Comparison of ENCODE assay signal across 22 cellular contexts in the genomic region with DNA sequence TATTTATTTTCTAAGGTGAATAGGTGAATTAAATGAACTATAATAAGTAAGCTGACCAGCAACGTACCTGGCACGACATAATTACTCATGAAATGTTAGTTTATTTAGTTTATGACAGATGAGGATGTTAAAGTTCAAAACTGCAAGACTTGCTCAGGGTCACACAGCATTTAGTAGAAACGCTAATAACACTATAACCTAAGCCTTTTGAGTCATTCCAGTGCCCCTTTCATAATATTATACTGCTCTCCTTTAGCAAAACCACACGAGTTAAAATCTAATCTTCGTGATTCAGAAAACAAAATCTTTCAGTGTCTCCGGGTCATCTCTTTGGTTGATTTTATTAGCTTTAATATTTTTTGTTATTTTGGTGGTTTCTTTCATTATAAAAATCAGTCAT.
"Had no signal": no experiment of that assay in that cellular context is flagged by ENCODE, and none has a peak within 500 bp of the region (broad histone marks: within the 10 kb centered on the region; RNA-seq: fewer than 3 reads in every experiment).

No MANE protein-coding gene starts in this region.

- H3K27ac ChIP-seq: esophagus squamous epithelium, heart left ventricle, parathyroid adenoma, right atrium auricular region, stomach, thoracic aorta, transverse colon had no signal

- DNase-seq: effector memory CD8-positive, alpha-beta T cell; esophagus squamous epithelium; foreskin melanocyte; heart left ventricle; hippocampal formation; left colon; left ventricle myocardium superior; mesenchymal stem cell; naive thymus-derived CD4-positive, alpha-beta T cell; nephron progenitor cell; small intestine; stimulated activated CD4-positive, alpha-beta T cell treated with anti-CD3 and anti-CD28 coated beads, Interleukin-12 subunit alpha, Interleukin-12 subunit beta, amount 100 ng/mL, for 4 hours; stimulated activated naive CD4-positive, alpha-beta T cell; stomach; substantia nigra; transverse colon had no signal

- H3K36me3 ChIP-seq: thoracic aorta had no signal

- H3K27me3 ChIP-seq: esophagus squamous epithelium, heart left ventricle, right atrium auricular region, stomach, transverse colon had no signal

- H3K9me3 Mint-ChIP-seq: central memory CD8-positive, alpha-beta T cell; effector memory CD8-positive, alpha-beta T cell had no signal

- H3K4me1 Mint-ChIP-seq: nephron progenitor cell had no signal

- H3K9me3 ChIP-seq: thoracic aorta had no signal

- H3K4me3 Mint-ChIP-seq: central memory CD8-positive, alpha-beta T cell; dendritic cell treated with granulocyte-macrophage colony-stimulating factor and Interleukin-4, amounts not matched to agents 40 ng/mL and 50 ng/mL, for 4 days; effector memory CD8-positive, alpha-beta T cell; naive thymus-derived CD4-positive, alpha-beta T cell; nephron progenitor cell had no signal

- H3K4me1 ChIP-seq: parathyroid adenoma, right atrium auricular region had no signal

- H3K27ac Mint-ChIP-seq: dendritic cell treated with granulocyte-macrophage colony-stimulating factor and Interleukin-4, amounts not matched to agents 40 ng/mL and 50 ng/mL, for 4 days; nephron progenitor cell had no signal

- ATAC-seq: effector memory CD8-positive, alpha-beta T cell; heart left ventricle; left colon; left ventricle myocardium superior; naive thymus-derived CD4-positive, alpha-beta T cell had no signal

- H3K4me3 ChIP-seq: esophagus squamous epithelium, heart left ventricle, lung, right atrium auricular region, stomach, thoracic aorta, transverse colon had no signal

- H3K27me3 Mint-ChIP-seq: central memory CD8-positive, alpha-beta T cell; dendritic cell treated with granulocyte-macrophage colony-stimulating factor and Interleukin-4, amounts not matched to agents 40 ng/mL and 50 ng/mL, for 4 days; effector memory CD8-positive, alpha-beta T cell; naive thymus-derived CD4-positive, alpha-beta T cell had no signal
